Comparison of ENCODE assay signal across 32 cellular contexts in genomic region chr10:24938076-24938475, GRCh38.
"Had no signal": no experiment of that assay in that cellular context is flagged by ENCODE, and none has a peak within 500 bp of the region (broad histone marks: within the 10 kb centered on the region; RNA-seq: fewer than 3 reads in every experiment).

No MANE protein-coding gene starts in this region.

- H3K9me3 ChIP-seq: adrenal gland, body of pancreas, esophagus squamous epithelium, gastrocnemius medialis, heart right ventricle had no signal

- H3K9me3 Mint-ChIP-seq: activated CD4-positive, alpha-beta T cell treated with anti-CD3 and anti-CD28 coated beads, Interleukin-2, amount 10 ng/mL, durations not matched to agents 7 days and 5 days; activated CD8-positive, alpha-beta T cell treated with anti-CD3 and anti-CD28 coated beads for 36 hours; activated naive CD4-positive, alpha-beta T cell treated with anti-CD3 and anti-CD28 coated beads for 36 hours; activated naive CD4-positive, alpha-beta T cell treated with anti-CD3 and anti-CD28 coated beads, Interleukin-2, amount 50 U/mL, for 24 hours; activated naive CD8-positive, alpha-beta T cell treated with anti-CD3 and anti-CD28 coated beads, Interleukin-2, amount 50 U/mL, for 24 hours; activated T-helper 1 cell treated with anti-CD3 and anti-CD28 coated beads, Interleukin-12 subunit alpha, Interleukin-12 subunit beta, Interleukin-2, Interleukin-4 antibody, amounts not matched to agents 30 ng/mL and 10 ng/mL and 1 ng/mL, durations not matched to agents 14 hours and 24 hours and 36 hours; activated T-helper 2 cell treated with anti-CD3 and anti-CD28 coated beads, Interferon-gamma antibody, Interleukin-2, Interleukin-4, amounts not matched to agents 10 μg/mL and 5 μg/mL and 100 μg/mL, durations not matched to agents 14 hours and 24 hours and 36 hours; effector memory CD8-positive, alpha-beta T cell had no signal

- H2AFZ ChIP-seq: hepatocyte had no signal

- H3K36me3 ChIP-seq: adrenal gland, esophagus squamous epithelium, gastrocnemius medialis had no signal

- H3K4me3 Mint-ChIP-seq: activated CD4-positive, alpha-beta T cell treated with anti-CD3 and anti-CD28 coated beads, Interleukin-2, amount 10 ng/mL, durations not matched to agents 7 days and 5 days; activated CD8-positive, alpha-beta T cell treated with anti-CD3 and anti-CD28 coated beads for 36 hours; activated naive CD4-positive, alpha-beta T cell treated with anti-CD3 and anti-CD28 coated beads for 36 hours; activated naive CD4-positive, alpha-beta T cell treated with anti-CD3 and anti-CD28 coated beads, Interleukin-2, amount 50 U/mL, for 24 hours; activated naive CD8-positive, alpha-beta T cell treated with anti-CD3 and anti-CD28 coated beads for 36 hours; activated naive CD8-positive, alpha-beta T cell treated with anti-CD3 and anti-CD28 coated beads, Interleukin-2, amount 50 U/mL, for 24 hours; activated T-helper 1 cell treated with anti-CD3 and anti-CD28 coated beads, Interleukin-12 subunit alpha, Interleukin-12 subunit beta, Interleukin-2, Interleukin-4 antibody, amounts not matched to agents 30 ng/mL and 10 ng/mL and 1 ng/mL, durations not matched to agents 14 hours and 24 hours and 36 hours; effector memory CD8-positive, alpha-beta T cell had no signal

- H3K4me1 Mint-ChIP-seq: activated CD4-positive, alpha-beta T cell treated with anti-CD3 and anti-CD28 coated beads, Interleukin-2, amount 10 ng/mL, durations not matched to agents 7 days and 5 days; activated naive CD4-positive, alpha-beta T cell treated with anti-CD3 and anti-CD28 coated beads, Interleukin-2, amount 50 U/mL, for 24 hours; activated naive CD8-positive, alpha-beta T cell treated with anti-CD3 and anti-CD28 coated beads for 36 hours had no signal

- H3K4me2 ChIP-seq: hepatocyte had no signal

- ATAC-seq: activated CD8-positive, alpha-beta T cell treated with anti-CD3 and anti-CD28 coated beads for 36 hours; activated naive CD8-positive, alpha-beta T cell treated with anti-CD3 and anti-CD28 coated beads, Interleukin-2, amount 50 U/mL, for 24 hours; body of pancreas; effector memory CD8-positive, alpha-beta T cell; foreskin keratinocyte; gastrocnemius medialis; heart right ventricle had no signal

- H3K27me3 ChIP-seq: adrenal gland, body of pancreas, esophagus squamous epithelium, foreskin keratinocyte, gastrocnemius medialis, heart right ventricle, hepatocyte had no signal

- H3K36me3 Mint-ChIP-seq: activated naive CD4-positive, alpha-beta T cell treated with anti-CD3 and anti-CD28 coated beads, Interleukin-2, amount 50 U/mL, for 24 hours had no signal

- H3K79me2 ChIP-seq: hepatocyte had no signal

- H3K4me1 ChIP-seq: adrenal gland, body of pancreas, esophagus squamous epithelium, foreskin keratinocyte, gastrocnemius medialis, heart right ventricle had no signal

- DNase-seq: activated CD4-positive, alpha-beta T cell treated with anti-CD3 and anti-CD28 coated beads for 1 hour; activated CD4-positive, alpha-beta T cell treated with anti-CD3 and anti-CD28 coated beads for 4 hours; activated CD4-positive, alpha-beta T cell treated with anti-CD3 and anti-CD28 coated beads, Interleukin-2, amount 10 ng/mL, durations not matched to agents 7 days and 5 days; activated CD4-positive, alpha-beta T cell treated with anti-CD3 and anti-CD28 coated beads, Interleukin-2, amount 50 U/mL, for 4 hours; activated CD4-positive, CD25-positive, alpha-beta regulatory T cell; activated CD8-positive, alpha-beta memory T cell treated with anti-CD3 and anti-CD28 coated beads for 24 hours; activated CD8-positive, alpha-beta T cell treated with anti-CD3 and anti-CD28 coated beads for 36 hours; activated effector memory CD4-positive, alpha-beta T cell treated with anti-CD3 and anti-CD28 coated beads, Interleukin-2, amount 50 U/mL, for 16 hours; activated naive CD4-positive, alpha-beta T cell treated with anti-CD3 and anti-CD28 coated beads for 36 hours; activated naive CD8-positive, alpha-beta T cell treated with anti-CD3 and anti-CD28 coated beads for 36 hours; activated naive CD8-positive, alpha-beta T cell treated with anti-CD3 and anti-CD28 coated beads, Interleukin-2, amount 50 U/mL, for 24 hours; activated T-cell treated with anti-CD3 and anti-CD28 coated beads, Interleukin-2, amount 50 U/mL, for 48 hours; adrenal gland; amygdala; aorta; body of pancreas; caudate nucleus; cortex of kidney; dermis blood vessel endothelial cell; effector CD4-positive, alpha-beta T cell; effector memory CD8-positive, alpha-beta T cell; erythroblast; esophagus squamous epithelium; foreskin keratinocyte; gastrocnemius medialis; glutamatergic neuron; heart right ventricle; T-helper 2 cell had no signal

- H3K4me3 ChIP-seq: adrenal gland, body of pancreas, esophagus squamous epithelium, gastrocnemius medialis, heart right ventricle, hepatocyte had no signal

- H3K27ac Mint-ChIP-seq: activated CD4-positive, alpha-beta T cell treated with anti-CD3 and anti-CD28 coated beads, Interleukin-2, amount 10 ng/mL, durations not matched to agents 7 days and 5 days; activated CD8-positive, alpha-beta T cell treated with anti-CD3 and anti-CD28 coated beads for 36 hours; activated naive CD4-positive, alpha-beta T cell treated with anti-CD3 and anti-CD28 coated beads for 36 hours; activated naive CD4-positive, alpha-beta T cell treated with anti-CD3 and anti-CD28 coated beads, Interleukin-2, amount 50 U/mL, for 24 hours; activated naive CD8-positive, alpha-beta T cell treated with anti-CD3 and anti-CD28 coated beads for 36 hours; activated naive CD8-positive, alpha-beta T cell treated with anti-CD3 and anti-CD28 coated beads, Interleukin-2, amount 50 U/mL, for 24 hours; activated T-helper 1 cell treated with anti-CD3 and anti-CD28 coated beads, Interleukin-12 subunit alpha, Interleukin-12 subunit beta, Interleukin-2, Interleukin-4 antibody, amounts not matched to agents 30 ng/mL and 10 ng/mL and 1 ng/mL, durations not matched to agents 14 hours and 24 hours and 36 hours; activated T-helper 2 cell treated with anti-CD3 and anti-CD28 coated beads, Interferon-gamma antibody, Interleukin-2, Interleukin-4, amounts not matched to agents 10 μg/mL and 5 μg/mL and 100 μg/mL, durations not matched to agents 14 hours and 24 hours and 36 hours had no signal

- H3K27ac ChIP-seq: adrenal gland, body of pancreas, esophagus squamous epithelium, foreskin keratinocyte, gastrocnemius medialis, heart right ventricle, hepatocyte had no signal

- H3K27me3 Mint-ChIP-seq: activated CD4-positive, alpha-beta T cell treated with anti-CD3 and anti-CD28 coated beads, Interleukin-2, amount 10 ng/mL, durations not matched to agents 7 days and 5 days; activated CD8-positive, alpha-beta T cell treated with anti-CD3 and anti-CD28 coated beads for 36 hours; activated naive CD4-positive, alpha-beta T cell treated with anti-CD3 and anti-CD28 coated beads, Interleukin-2, amount 50 U/mL, for 24 hours; activated naive CD8-positive, alpha-beta T cell treated with anti-CD3 and anti-CD28 coated beads for 36 hours; activated naive CD8-positive, alpha-beta T cell treated with anti-CD3 and anti-CD28 coated beads, Interleukin-2, amount 50 U/mL, for 24 hours; effector memory CD8-positive, alpha-beta T cell had no signal
